ENCODE assay signal across 13 cellular contexts in genomic region chr3:124272611-124273151, GRCh38.
DNase-seq lines count a peak whose midpoint lies in the region; ATAC-seq and TF ChIP-seq lines count a peak whose summit lies in the region.
"Had no signal": no experiment of that assay in that cellular context is flagged by ENCODE, and none has a peak within 500 bp of the region (broad histone marks: within the 10 kb centered on the region; RNA-seq: fewer than 3 reads in every experiment).

No MANE protein-coding gene starts in this region.

- no peaks in the 10 kb centered on the region for H3K9me3 ChIP-seq in adipocyte (ENCODE audit: control insufficient read depth, low read length)
- H3K9me3 ChIP-seq in skeletal muscle tissue (ENCODE audit: control insufficient read depth in 3 of 3, low read length in 3 of 3): no peaks in the 10 kb centered on the region

- H3K4me3 ChIP-seq in adipocyte (ENCODE audit: low read length): no peak overlapping the region
- no peak overlapping the region for H3K4me3 ChIP-seq in skeletal muscle tissue (ENCODE audit: low read length in 3 of 3)
- H3K4me3 ChIP-seq: skin epidermis had no signal

- no peak overlapping the region for H3K9ac ChIP-seq in adipocyte (ENCODE audit: low read length)
- H3K9ac ChIP-seq in skeletal muscle tissue (ENCODE audit: low read depth in 1 of 3, low read length in 3 of 3): peak overlapping the region in 1 of 3 donors; percentile 8

- no peaks in the 10 kb centered on the region for H3K27me3 Mint-ChIP-seq in WTC11 (ENCODE audit: low read depth)

- CTCF ChIA-PET in WTC11 (lab: Charles Lee): interaction anchor here (1.6 kb wide), 1 partner anchor 240 kb away, joined by 5 read pairs; the partner anchor contains the start of gene KALRN

- H3K36me3 ChIP-seq in adipocyte (ENCODE audit: control insufficient read depth, insufficient read depth, low read length, severe bottlenecking) (no peaks in the 10 kb centered on the region), skeletal muscle tissue (ENCODE audit: control insufficient read depth in 3 of 3, insufficient read depth in 3 of 3, low read length in 3 of 3) (no peaks in the 10 kb centered on the region)

- no peak for TF ChIP-seq CTCF in WTC11 (IDR thresholded peaks at IDR 0.05)

- peak; percentile 47 for DNase-seq in EL
- peak; percentile 65 for DNase-seq in adipocyte (ENCODE audit: low read depth)
- peak; percentile 59 for DNase-seq in islet precursor cell
- DNase-seq in WTC11 (ENCODE audit: low spot score): no peak
- DNase-seq: activated CD4-positive, alpha-beta memory T cell treated with anti-CD3 and anti-CD28 coated beads, Interleukin-2, amount 10 ng/mL, durations not matched to agents 7 days and 5 days; midbrain; NCI-H1417 treated with DMSO at 0.1 percent for 48 hours had no signal

- H3K4me1 Mint-ChIP-seq in WTC11: 0 out of 2 replicates have a peak, but pooled peaks cover 4% of the 10 kb centered on the region
- H3K4me1 Mint-ChIP-seq: activated CD4-positive, alpha-beta memory T cell treated with anti-CD3 and anti-CD28 coated beads, Interleukin-2, amount 10 ng/mL, durations not matched to agents 7 days and 5 days; CD14-positive monocyte had no signal

- POLR2A ChIA-PET in WTC11 (lab: Charles Lee): no interaction called here

- H3K27ac ChIP-seq in skeletal muscle tissue (ENCODE audit: low read depth, low read length): peak overlapping the region; percentile 13

- H3K4me1 ChIP-seq in adipocyte (ENCODE audit: control insufficient read depth, insufficient read depth, low read length) (peaks cover 30% of the 10 kb centered on the region), skeletal muscle tissue (ENCODE audit: control insufficient read depth in 3 of 3, insufficient read depth in 3 of 3, low read length in 3 of 3) (peaks cover 23 to 39% (median 36%) of the 10 kb centered on the region in 3 donors)

- no peaks in the 10 kb centered on the region for H3K9me3 Mint-ChIP-seq in WTC11
- H3K9me3 Mint-ChIP-seq: activated CD4-positive, alpha-beta memory T cell treated with anti-CD3 and anti-CD28 coated beads, Interleukin-2, amount 10 ng/mL, durations not matched to agents 7 days and 5 days; CD14-positive monocyte had no signal

- H3K27me3 ChIP-seq in adipocyte (replicated peaks; ENCODE audit: control insufficient read depth, insufficient read depth, low read length): no peaks in the 10 kb centered on the region
- no peaks in the 10 kb centered on the region for H3K27me3 ChIP-seq in skeletal muscle tissue (ENCODE audit: control insufficient read depth in 3 of 3, insufficient read depth in 3 of 3, low read length in 3 of 3)

- H3K4me3 Mint-ChIP-seq in WTC11: no peak overlapping the region
- H3K4me3 Mint-ChIP-seq: activated CD4-positive, alpha-beta memory T cell treated with anti-CD3 and anti-CD28 coated beads, Interleukin-2, amount 10 ng/mL, durations not matched to agents 7 days and 5 days; CD14-positive monocyte had no signal

- H3K27ac Mint-ChIP-seq in WTC11: no peak overlapping the region
- H3K27ac Mint-ChIP-seq: activated CD4-positive, alpha-beta memory T cell treated with anti-CD3 and anti-CD28 coated beads, Interleukin-2, amount 10 ng/mL, durations not matched to agents 7 days and 5 days; CD14-positive monocyte had no signal

- H3K36me3 Mint-ChIP-seq in WTC11: no peaks in the 10 kb centered on the region
- H3K36me3 Mint-ChIP-seq: CD14-positive monocyte had no signal

- ATAC-seq in GM19467 (IDR thresholded peaks at IDR 0.05; ENCODE audit: unreplicated experiment) (no peak), HG03571 (IDR thresholded peaks at IDR 0.05; ENCODE audit: unreplicated experiment) (no peak), WTC11 (no peak), GM21786 (IDR thresholded peaks at IDR 0.05; ENCODE audit: unreplicated experiment) (no peak)

TF ChIP-seq in WTC11, 78 proteins besides CTCF, POLR2A, EP300 and RAD21 (continues in another document):
- TF ChIP-seq ZNF416 (CRISPR knock-in tag; IDR thresholded peaks at IDR 0.05): no peak
- no peak for TF ChIP-seq SOX15 (CRISPR knock-in tag; IDR thresholded peaks at IDR 0.05)
- no peak for TF ChIP-seq TCF7 (CRISPR knock-in tag; IDR thresholded peaks at IDR 0.05; ENCODE audit: low read depth)
- TF ChIP-seq, protein P1, sequence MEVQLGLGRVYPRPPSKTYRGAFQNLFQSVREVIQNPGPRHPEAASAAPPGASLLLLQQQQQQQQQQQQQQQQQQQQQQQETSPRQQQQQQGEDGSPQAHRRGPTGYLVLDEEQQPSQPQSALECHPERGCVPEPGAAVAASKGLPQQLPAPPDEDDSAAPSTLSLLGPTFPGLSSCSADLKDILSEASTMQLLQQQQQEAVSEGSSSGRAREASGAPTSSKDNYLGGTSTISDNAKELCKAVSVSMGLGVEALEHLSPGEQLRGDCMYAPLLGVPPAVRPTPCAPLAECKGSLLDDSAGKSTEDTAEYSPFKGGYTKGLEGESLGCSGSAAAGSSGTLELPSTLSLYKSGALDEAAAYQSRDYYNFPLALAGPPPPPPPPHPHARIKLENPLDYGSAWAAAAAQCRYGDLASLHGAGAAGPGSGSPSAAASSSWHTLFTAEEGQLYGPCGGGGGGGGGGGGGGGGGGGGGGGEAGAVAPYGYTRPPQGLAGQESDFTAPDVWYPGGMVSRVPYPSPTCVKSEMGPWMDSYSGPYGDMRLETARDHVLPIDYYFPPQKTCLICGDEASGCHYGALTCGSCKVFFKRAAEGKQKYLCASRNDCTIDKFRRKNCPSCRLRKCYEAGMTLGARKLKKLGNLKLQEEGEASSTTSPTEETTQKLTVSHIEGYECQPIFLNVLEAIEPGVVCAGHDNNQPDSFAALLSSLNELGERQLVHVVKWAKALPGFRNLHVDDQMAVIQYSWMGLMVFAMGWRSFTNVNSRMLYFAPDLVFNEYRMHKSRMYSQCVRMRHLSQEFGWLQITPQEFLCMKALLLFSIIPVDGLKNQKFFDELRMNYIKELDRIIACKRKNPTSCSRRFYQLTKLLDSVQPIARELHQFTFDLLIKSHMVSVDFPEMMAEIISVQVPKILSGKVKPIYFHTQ (CRISPR knock-in tag; IDR thresholded peaks at IDR 0.05): no peak
- no peak for TF ChIP-seq ATF6 (CRISPR knock-in tag; IDR thresholded peaks at IDR 0.05)
- TF ChIP-seq, protein P2, sequence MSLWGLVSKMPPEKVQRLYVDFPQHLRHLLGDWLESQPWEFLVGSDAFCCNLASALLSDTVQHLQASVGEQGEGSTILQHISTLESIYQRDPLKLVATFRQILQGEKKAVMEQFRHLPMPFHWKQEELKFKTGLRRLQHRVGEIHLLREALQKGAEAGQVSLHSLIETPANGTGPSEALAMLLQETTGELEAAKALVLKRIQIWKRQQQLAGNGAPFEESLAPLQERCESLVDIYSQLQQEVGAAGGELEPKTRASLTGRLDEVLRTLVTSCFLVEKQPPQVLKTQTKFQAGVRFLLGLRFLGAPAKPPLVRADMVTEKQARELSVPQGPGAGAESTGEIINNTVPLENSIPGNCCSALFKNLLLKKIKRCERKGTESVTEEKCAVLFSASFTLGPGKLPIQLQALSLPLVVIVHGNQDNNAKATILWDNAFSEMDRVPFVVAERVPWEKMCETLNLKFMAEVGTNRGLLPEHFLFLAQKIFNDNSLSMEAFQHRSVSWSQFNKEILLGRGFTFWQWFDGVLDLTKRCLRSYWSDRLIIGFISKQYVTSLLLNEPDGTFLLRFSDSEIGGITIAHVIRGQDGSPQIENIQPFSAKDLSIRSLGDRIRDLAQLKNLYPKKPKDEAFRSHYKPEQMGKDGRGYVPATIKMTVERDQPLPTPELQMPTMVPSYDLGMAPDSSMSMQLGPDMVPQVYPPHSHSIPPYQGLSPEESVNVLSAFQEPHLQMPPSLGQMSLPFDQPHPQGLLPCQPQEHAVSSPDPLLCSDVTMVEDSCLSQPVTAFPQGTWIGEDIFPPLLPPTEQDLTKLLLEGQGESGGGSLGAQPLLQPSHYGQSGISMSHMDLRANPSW (CRISPR knock-in tag; conservative IDR thresholded peaks at IDR 0.05; ENCODE audit: low read depth): no peak
- TF ChIP-seq MYBL2 (CRISPR knock-in tag; IDR thresholded peaks at IDR 0.05): no peak
- TF ChIP-seq, protein P3, sequence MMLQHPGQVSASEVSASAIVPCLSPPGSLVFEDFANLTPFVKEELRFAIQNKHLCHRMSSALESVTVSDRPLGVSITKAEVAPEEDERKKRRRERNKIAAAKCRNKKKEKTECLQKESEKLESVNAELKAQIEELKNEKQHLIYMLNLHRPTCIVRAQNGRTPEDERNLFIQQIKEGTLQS (CRISPR knock-in tag; conservative IDR thresholded peaks at IDR 0.05): no peak
- TF ChIP-seq IRF1 (CRISPR knock-in tag; IDR thresholded peaks at IDR 0.05): no peak
- TF ChIP-seq JAZF1 (CRISPR knock-in tag; IDR thresholded peaks at IDR 0.05): no peak
- no peak for TF ChIP-seq NFATC4 (CRISPR knock-in tag; IDR thresholded peaks at IDR 0.05)
- no peak for TF ChIP-seq TEAD1 (CRISPR knock-in tag; IDR thresholded peaks at IDR 0.05)
- no peak for TF ChIP-seq ZNF423 (CRISPR knock-in tag; IDR thresholded peaks at IDR 0.05)
- TF ChIP-seq, protein P4, sequence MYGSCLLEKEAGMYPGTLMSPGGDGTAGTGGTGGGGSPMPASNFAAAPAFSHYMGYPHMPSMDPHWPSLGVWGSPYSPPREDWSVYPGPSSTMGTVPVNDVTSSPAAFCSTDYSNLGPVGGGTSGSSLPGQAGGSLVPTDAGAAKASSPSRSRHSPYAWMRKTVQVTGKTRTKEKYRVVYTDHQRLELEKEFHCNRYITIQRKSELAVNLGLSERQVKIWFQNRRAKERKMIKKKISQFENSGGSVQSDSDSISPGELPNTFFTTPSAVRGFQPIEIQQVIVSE (CRISPR knock-in tag; IDR thresholded peaks at IDR 0.05; ENCODE audit: borderline replicate concordance): no peak
